ENCODE assay signal across 8 cellular contexts in genomic region chr6:24743265-24743943, GRCh38. TPM values are rescaled to one million over a fixed set of nuclear protein-coding genes. Genes with fewer than 3 reads are reported as not detected.
DNase-seq lines count a peak whose midpoint lies in the region; ATAC-seq and TF ChIP-seq lines count a peak whose summit lies in the region.

No MANE protein-coding gene starts in this region.

- ATAC-seq in Right ventricle myocardium inferior = peak; percentile 71
- peak; percentile 90 for ATAC-seq in HG02852 (IDR thresholded peaks at IDR 0.05; ENCODE audit: unreplicated experiment)

- no peaks in the 10 kb centered on the region for H3K9me3 ChIP-seq in mammary epithelial cell (replicated peaks; ENCODE audit: insufficient read depth, low read length)

- intact Hi-C loops in Right ventricle myocardium inferior (cut with DNase I) (no loop called here), cardiac septum (cut with DNase I) (no loop called here), mammary epithelial cell (cut with micrococcal nuclease) (loop anchor here (1.0 to 2.0 kb wide), 2 partner anchors 22 to 31 kb away; partner anchors contain the start of gene GMNN)

- no peaks in the 10 kb centered on the region for H3K79me2 ChIP-seq in mammary epithelial cell (ENCODE audit: insufficient read depth, low read length)

- TF ChIP-seq CTCF in mammary epithelial cell (conservative IDR thresholded peaks at IDR 0.05 in 1 of 2, IDR thresholded peaks at IDR 0.05 in 1 of 2; ENCODE audit: extremely low read depth in 1 of 2, insufficient read depth in 1 of 2, low read depth in 1 of 2, low read length in 2 of 2) = no peak

- peak overlapping the region; percentile 74 for H3K9ac ChIP-seq in mammary epithelial cell (ENCODE audit: insufficient read depth, low read length)

- dilution Hi-C loops in mammary epithelial cell (cut with HindIII; ENCODE audit: low sequenced_read_pairs) = loop anchor here (5.0 kb wide), 1 partner anchor 34 kb away; no protein-coding TSS in a partner anchor

- H3K4me3 ChIP-seq in mammary epithelial cell (replicated peaks in 1 of 3; ENCODE audit: insufficient read depth in 1 of 3, low read depth in 2 of 3, low read length in 3 of 3) = peak overlapping the region in 2 of 3 experiments; percentile 10 to 17

- no peaks in the 10 kb centered on the region for H3K36me3 ChIP-seq in mammary epithelial cell (ENCODE audit: insufficient read depth, low read length)

- DNase-seq in Right ventricle myocardium inferior (ENCODE audit: missing footprints) (no peak), cardiac septum (ENCODE audit: low spot score) (no peak), NOMO-1 treated with DMSO at 0.1 percent for 48 hours (lab: John Stamatoyannopoulos, UW; ENCODE audit: unreplicated experiment) (peak; percentile 91), mammary epithelial cell (peak; percentile 94), mucosa of gallbladder (ENCODE audit: low spot score) (peak; percentile 39), NCI-H2196 (lab: John Stamatoyannopoulos, UW; ENCODE audit: unreplicated experiment) (no peak)
- no peak for DNase-seq in activated CD4-positive, CD25-positive, alpha-beta regulatory T cell treated with anti-CD3 and anti-CD28 coated beads, Interleukin-2, amount 50 U/mL, for 72 hours

- in situ Hi-C loops in mammary epithelial cell (cut with MboI; ENCODE audit: low sequenced_read_pairs in 2 of 2) = no loop called here

- peaks cover 25% of the 10 kb centered on the region for H3K4me1 ChIP-seq in mammary epithelial cell (ENCODE audit: insufficient read depth, low read length)

- CTCF ChIA-PET in mammary epithelial cell (lab: Charles Lee; ENCODE audit: low non-redundant PET) = no interaction called here

- H3K27ac ChIP-seq in mammary epithelial cell (ENCODE audit: insufficient read depth, low read depth, low read length) = peak overlapping the region; percentile 97

- peak overlapping the region; percentile 93 for H2AFZ ChIP-seq in mammary epithelial cell (ENCODE audit: low read depth, low read length)

- BruUV-seq in mammary epithelial cell (replicated peaks; lab: Mats Ljungman, UMichigan) = TSS peak; percentile 84

- peak overlapping the region; percentile 75 for H3K4me2 ChIP-seq in mammary epithelial cell (ENCODE audit: insufficient read depth, low read depth, low read length)

- H4K20me1 ChIP-seq in mammary epithelial cell (ENCODE audit: insufficient read depth, low read length) = no peaks in the 10 kb centered on the region

- 0% methylated on average over 2 of the region's 2 CpGs for WGBS in mammary epithelial cell (ENCODE audit: low coverage, missing lambda C conversion rate)

- no peaks in the 10 kb centered on the region for H3K27me3 ChIP-seq in mammary epithelial cell (ENCODE audit: insufficient read depth, low read length)

RNA-seq across cellular contexts. Expression of gene C6orf62, which starts 24.4 kb away (rescaled TPM):
- 43.2 TPM for total RNA-seq in Right ventricle myocardium inferior
- total RNA-seq in cardiac septum = 48.2 TPM
- 100 to 1,000 TPM; 112 TPM for total RNA-seq in mammary epithelial cell
- polyA plus RNA-seq in mammary epithelial cell = 53.4 TPM
- polyA minus RNA-seq in mammary epithelial cell = 54.3 TPM
- 113 TPM for total RNA-seq in mucosa of gallbladder

RNA-seq across cellular contexts. Expression of gene GMNN, which starts 31.3 kb away (rescaled TPM):
- total RNA-seq in Right ventricle myocardium inferior (8.1 TPM), cardiac septum (3.7 TPM), mammary epithelial cell (10 to 100 TPM in 1 of 2 donors, 1 to 10 TPM in 1; 8.0 to 36.3 TPM), mucosa of gallbladder (10.8 TPM)
- polyA plus RNA-seq in mammary epithelial cell = 43.7 TPM
- 14.9 TPM for polyA minus RNA-seq in mammary epithelial cell

RNA-seq across cellular contexts. Expression of gene ARMH2, which starts 55.3 kb away (rescaled TPM):
- total RNA-seq in Right ventricle myocardium inferior = not detected
- total RNA-seq in cardiac septum = not detected
- total RNA-seq in mammary epithelial cell = not detected
- polyA plus RNA-seq in mammary epithelial cell = not detected
- not detected for polyA minus RNA-seq in mammary epithelial cell
- not detected for total RNA-seq in mucosa of gallbladder

Comparison
In these comparisons a context has a peak if more than half of its experiments do, and no peak if none do; other contexts are left out.
1. DNase-seq: peak in NOMO-1 treated with DMSO at 0.1 percent for 48 hours (single experiment), mammary epithelial cell (single experiment) and mucosa of gallbladder (single experiment); none in Right ventricle myocardium inferior (single experiment), cardiac septum (single experiment), NCI-H2196 (single experiment) and activated CD4-positive, CD25-positive, alpha-beta regulatory T cell treated with anti-CD3 and anti-CD28 coated beads, Interleukin-2, amount 50 U/mL, for 72 hours (single experiment).